Comparison of ENCODE assay signal across 15 cellular contexts in the genomic region with DNA sequence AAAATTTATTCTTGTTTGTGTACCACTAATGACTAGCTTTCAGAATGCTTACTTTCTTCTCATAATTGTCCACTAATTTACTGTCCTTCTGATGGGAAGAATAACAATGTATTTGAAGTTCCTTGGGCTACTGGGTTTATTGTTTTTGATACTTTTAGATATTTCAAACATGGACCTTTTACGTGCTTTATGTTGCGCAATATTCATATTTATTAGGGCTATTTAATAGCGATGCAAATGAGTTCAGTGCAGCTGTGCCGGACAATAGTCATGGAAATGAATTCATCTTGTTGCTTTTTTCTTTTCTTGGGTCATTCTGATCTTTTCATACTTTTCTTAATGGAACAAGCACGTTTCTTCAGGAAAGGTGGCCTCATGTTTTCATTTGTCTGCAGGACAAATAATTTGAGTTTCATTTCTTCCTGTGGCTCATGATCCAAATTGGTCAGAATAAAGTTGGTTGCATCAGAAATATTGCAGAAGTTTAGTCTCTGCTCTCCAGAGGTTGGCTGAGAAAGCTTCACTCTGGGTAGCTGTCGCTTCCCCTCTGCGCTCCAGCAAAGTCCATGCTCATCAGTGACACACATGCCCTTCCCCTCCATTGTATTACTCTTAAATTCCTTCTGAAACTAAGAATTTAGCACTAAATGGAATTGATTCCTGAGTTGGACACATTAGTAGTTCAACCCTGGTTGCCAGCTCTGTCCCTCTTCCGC.
DNase-seq lines count a peak whose midpoint lies in the region; ATAC-seq, FAIRE-seq and TF ChIP-seq lines count a peak whose summit lies in the region.
"Had no signal": no experiment of that assay in that cellular context is flagged by ENCODE, and none has a peak within 500 bp of the region (broad histone marks: within the 10 kb centered on the region; RNA-seq: fewer than 3 reads in every experiment).

No MANE protein-coding gene starts in this region.

- no peaks in the 10 kb centered on the region for H3K27me3 Mint-ChIP-seq in activated CD8-positive, alpha-beta memory T cell treated with anti-CD3 and anti-CD28 coated beads, Interleukin-2, amount 10 ng/mL, durations not matched to agents 7 days and 5 days
- H3K27me3 Mint-ChIP-seq: activated T-cell treated with anti-CD3 and anti-CD28 coated beads, Interleukin-2, amount 50 U/mL, for 24 hours had no signal

- H3K4me1 ChIP-seq in upper lobe of right lung (peaks cover 22% of the 10 kb centered on the region), small intestine (ENCODE audit: control insufficient read depth in 2 of 2, insufficient read depth in 1 of 2, low read depth in 1 of 2, low read length in 1 of 2) (peaks cover 3 to 8% of the 10 kb centered on the region in 2 donors)

- peaks cover 6% of the 10 kb centered on the region for H3K36me3 Mint-ChIP-seq in activated CD8-positive, alpha-beta memory T cell treated with anti-CD3 and anti-CD28 coated beads, Interleukin-2, amount 10 ng/mL, durations not matched to agents 7 days and 5 days
- H3K36me3 Mint-ChIP-seq: stimulated activated memory B cell treated with anti-CD40 and anti-IgM and Interleukin-4, amounts not matched to agents 10 μg/mL and 1 μg/mL and 100 μg/mL, for 72 hours had no signal

- H3K9me3 Mint-ChIP-seq in activated CD8-positive, alpha-beta memory T cell treated with anti-CD3 and anti-CD28 coated beads, Interleukin-2, amount 10 ng/mL, durations not matched to agents 7 days and 5 days (ENCODE audit: low read depth): no peaks in the 10 kb centered on the region
- H3K9me3 Mint-ChIP-seq: activated T-cell treated with anti-CD3 and anti-CD28 coated beads, Interleukin-2, amount 50 U/mL, for 24 hours; stimulated activated memory B cell treated with anti-CD40 and anti-IgM and Interleukin-4, amounts not matched to agents 10 μg/mL and 1 μg/mL and 100 μg/mL, for 72 hours had no signal

- TF ChIP-seq EP300 in Ishikawa (IDR thresholded peaks at IDR 0.05; ENCODE audit: borderline replicate concordance): no peak

- intact Hi-C loops in upper lobe of right lung (cut with DNase I): no loop called here

- H3K9me3 ChIP-seq in upper lobe of right lung (no peaks in the 10 kb centered on the region), small intestine (ENCODE audit: control insufficient read depth, low read depth) (no peaks in the 10 kb centered on the region)

- H3K4me3 ChIP-seq in WI38 (ENCODE audit: low read depth, low read length): peak overlapping the region; percentile 37
- H3K4me3 ChIP-seq in fibroblast of pulmonary artery (replicated peaks; ENCODE audit: low read depth, low read length): no peak overlapping the region
- H3K4me3 ChIP-seq in upper lobe of right lung: no peak overlapping the region
- no peak overlapping the region for H3K4me3 ChIP-seq in small intestine (ENCODE audit: low read depth in 1 of 2, low read length in 2 of 2)

- ATAC-seq in upper lobe of right lung: peak; percentile 82
- ATAC-seq in activated CD8-positive, alpha-beta memory T cell treated with anti-CD3 and anti-CD28 coated beads, Interleukin-2, amount 10 ng/mL, durations not matched to agents 7 days and 5 days: no peak
- ATAC-seq: stimulated activated memory B cell treated with anti-CD40 and anti-IgM and Interleukin-4, amounts not matched to agents 10 μg/mL and 1 μg/mL and 100 μg/mL, for 72 hours had no signal

- no peak for TF ChIP-seq RAD21 in Ishikawa (IDR thresholded peaks at IDR 0.05; ENCODE audit: low read depth)

- no peaks in the 10 kb centered on the region for H3K27me3 ChIP-seq in upper lobe of right lung
- no peaks in the 10 kb centered on the region for H3K27me3 ChIP-seq in small intestine (ENCODE audit: control insufficient read depth in 2 of 2, insufficient read depth in 2 of 2, low read length in 2 of 2)
- H3K27me3 ChIP-seq: brain microvascular endothelial cell had no signal

- H3K36me3 ChIP-seq in upper lobe of right lung (no peaks in the 10 kb centered on the region), small intestine (ENCODE audit: control insufficient read depth in 2 of 2, insufficient read depth in 2 of 2, low read length in 2 of 2) (no peaks in the 10 kb centered on the region)
- H3K36me3 ChIP-seq: brain microvascular endothelial cell had no signal

- DNase-seq in fibroblast of pulmonary artery (ENCODE audit: low read depth) (peak; percentile 33), upper lobe of right lung (no peak), small intestine (no peak)
- DNase-seq in activated CD8-positive, alpha-beta memory T cell treated with anti-CD3 and anti-CD28 coated beads, Interleukin-2, amount 10 ng/mL, durations not matched to agents 7 days and 5 days: no peak
- no peak for DNase-seq in stimulated activated naive CD4-positive, alpha-beta T cell treated with Interleukin-2 at 50 U/mL for 16 hours (lab: John Stamatoyannopoulos, UW)
- DNase-seq: activated T-cell treated with anti-CD3 and anti-CD28 coated beads, Interleukin-2, amount 50 U/mL, for 24 hours; left cardiac atrium; NCI-H2227 treated with DMSO at 0.1 percent for 48 hours; RPMI8226; stimulated activated CD4-positive, alpha-beta T cell treated with anti-CD3 and anti-CD28 coated beads, Interleukin-1b, Interleukin-23, amount 100 ng/mL, for 48 hours had no signal

- no peak overlapping the region for H3K4me3 Mint-ChIP-seq in activated CD8-positive, alpha-beta memory T cell treated with anti-CD3 and anti-CD28 coated beads, Interleukin-2, amount 10 ng/mL, durations not matched to agents 7 days and 5 days
- H3K4me3 Mint-ChIP-seq: activated T-cell treated with anti-CD3 and anti-CD28 coated beads, Interleukin-2, amount 50 U/mL, for 24 hours; stimulated activated memory B cell treated with anti-CD40 and anti-IgM and Interleukin-4, amounts not matched to agents 10 μg/mL and 1 μg/mL and 100 μg/mL, for 72 hours had no signal

- 68 to 77% (median 73%) methylated on average over 8 of the region's 8 CpGs for WGBS in small intestine, 3 donors

- TF ChIP-seq CTCF in WI38 (IDR thresholded peaks at IDR 0.05; ENCODE audit: low read depth, low read length) (no peak), fibroblast of pulmonary artery (IDR thresholded peaks at IDR 0.05; ENCODE audit: low read length, missing control alignments) (no peak), upper lobe of right lung (IDR thresholded peaks at IDR 0.05) (no peak)

- H3K27ac Mint-ChIP-seq in activated CD8-positive, alpha-beta memory T cell treated with anti-CD3 and anti-CD28 coated beads, Interleukin-2, amount 10 ng/mL, durations not matched to agents 7 days and 5 days: no peak overlapping the region
- H3K27ac Mint-ChIP-seq: stimulated activated memory B cell treated with anti-CD40 and anti-IgM and Interleukin-4, amounts not matched to agents 10 μg/mL and 1 μg/mL and 100 μg/mL, for 72 hours had no signal

- no peak for FAIRE-seq in small intestine (lab: Jason Lieb, UNC)

- H3K4me1 Mint-ChIP-seq in activated CD8-positive, alpha-beta memory T cell treated with anti-CD3 and anti-CD28 coated beads, Interleukin-2, amount 10 ng/mL, durations not matched to agents 7 days and 5 days: peaks cover 18% of the 10 kb centered on the region
- H3K4me1 Mint-ChIP-seq: stimulated activated memory B cell treated with anti-CD40 and anti-IgM and Interleukin-4, amounts not matched to agents 10 μg/mL and 1 μg/mL and 100 μg/mL, for 72 hours had no signal

- CTCF ChIA-PET in activated CD8-positive, alpha-beta memory T cell treated with anti-CD3 and anti-CD28 coated beads, Interleukin-2, amount 10 ng/mL, durations not matched to agents 7 days and 5 days (lab: Charles Lee): interaction anchor here (2.1 kb wide), 1 partner anchor 135 kb away, joined by 5 read pairs; no protein-coding TSS in a partner anchor

- H3K27ac ChIP-seq in upper lobe of right lung: peak overlapping the region; percentile 30
- no peak overlapping the region for H3K27ac ChIP-seq in small intestine (ENCODE audit: low read depth in 1 of 2, low read length in 1 of 2)
- H3K27ac ChIP-seq: VCaP had no signal

TF ChIP-seq in Ishikawa, 13 proteins besides CTCF, POLR2A, EP300 and RAD21:
- TF ChIP-seq CEBPB (IDR thresholded peaks at IDR 0.05) (peak; percentile 83), ZBTB7A (IDR thresholded peaks at IDR 0.05; ENCODE audit: low read depth) (no peak), EGR1 (IDR thresholded peaks at IDR 0.05) (no peak), FOXM1 (IDR thresholded peaks at IDR 0.05; ENCODE audit: borderline replicate concordance, low read depth) (no peak)
- TF ChIP-seq, protein P1, sequence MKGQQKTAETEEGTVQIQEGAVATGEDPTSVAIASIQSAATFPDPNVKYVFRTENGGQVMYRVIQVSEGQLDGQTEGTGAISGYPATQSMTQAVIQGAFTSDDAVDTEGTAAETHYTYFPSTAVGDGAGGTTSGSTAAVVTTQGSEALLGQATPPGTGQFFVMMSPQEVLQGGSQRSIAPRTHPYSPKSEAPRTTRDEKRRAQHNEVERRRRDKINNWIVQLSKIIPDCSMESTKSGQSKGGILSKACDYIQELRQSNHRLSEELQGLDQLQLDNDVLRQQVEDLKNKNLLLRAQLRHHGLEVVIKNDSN (IDR thresholded peaks at IDR 0.05): no peak
